ENCODE assay signal across 17 cellular contexts in the genomic region with DNA sequence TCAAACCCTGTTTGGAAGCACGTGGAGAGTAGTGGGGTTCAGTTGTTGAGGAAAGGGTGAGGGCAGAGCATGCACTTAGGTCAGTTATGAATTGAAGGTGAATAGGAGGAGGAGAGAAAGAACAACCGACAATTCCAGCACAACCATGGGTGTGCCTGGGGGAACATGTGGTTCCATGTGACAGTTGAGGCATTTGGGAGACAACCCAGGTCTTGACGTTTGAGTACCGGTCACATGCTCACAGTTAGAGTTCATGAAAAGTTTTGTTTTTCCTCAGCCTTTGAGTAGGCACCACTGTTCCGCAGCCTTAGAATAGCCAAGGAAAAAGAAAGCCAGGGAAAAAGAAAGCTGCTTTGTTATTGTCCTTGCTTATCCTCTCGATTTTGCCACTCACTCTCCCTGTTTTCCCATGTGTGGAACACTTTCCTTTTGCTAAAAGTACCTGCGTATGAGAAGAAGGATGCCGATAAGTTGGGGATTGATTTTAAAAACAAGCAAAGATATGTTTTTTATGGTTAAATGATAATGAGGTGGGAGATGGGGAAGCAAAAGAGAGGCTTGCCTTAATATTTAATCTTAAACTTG. TPM values are rescaled to one million over a fixed set of nuclear protein-coding genes. Genes with fewer than 3 reads are reported as not detected.
DNase-seq lines count a peak whose midpoint lies in the region; ATAC-seq and TF ChIP-seq lines count a peak whose summit lies in the region.
"Had no signal": no experiment of that assay in that cellular context is flagged by ENCODE, and none has a peak within 500 bp of the region (broad histone marks: within the 10 kb centered on the region; RNA-seq: fewer than 3 reads in every experiment).

No MANE protein-coding gene starts in this region.

- no peaks in the 10 kb centered on the region for H3K27me3 Mint-ChIP-seq in endothelial cell (ENCODE audit: unreplicated experiment)
- no peaks in the 10 kb centered on the region for H3K27me3 Mint-ChIP-seq in T-helper 17 cell
- H3K27me3 Mint-ChIP-seq: activated CD4-positive, alpha-beta memory T cell treated with anti-CD3 and anti-CD28 coated beads for 36 hours; effector memory CD8-positive, alpha-beta T cell had no signal

- H3K36me3 ChIP-seq in HEK293 (ENCODE audit: control insufficient read depth in 2 of 2, insufficient read depth in 1 of 2, low read length in 2 of 2): peaks cover 16 to 42% of the 10 kb centered on the region in 2 experiments

- H3K4me3 ChIP-seq in HEK293 (ENCODE audit: low read depth, low read length): no peak overlapping the region

- H3K9me3 Mint-ChIP-seq in endothelial cell (ENCODE audit: unreplicated experiment): no peaks in the 10 kb centered on the region
- H3K9me3 Mint-ChIP-seq: activated CD4-positive, alpha-beta memory T cell treated with anti-CD3 and anti-CD28 coated beads for 36 hours; activated T-helper 2 cell treated with anti-CD3 and anti-CD28 coated beads, Interferon-gamma antibody, Interleukin-2, Interleukin-4, amounts not matched to agents 10 μg/mL and 5 μg/mL and 100 μg/mL, durations not matched to agents 14 hours and 24 hours and 36 hours; effector memory CD8-positive, alpha-beta T cell had no signal

- peak overlapping the region; percentile 15 for H3K27ac Mint-ChIP-seq in endothelial cell (ENCODE audit: unreplicated experiment)
- H3K27ac Mint-ChIP-seq in T-helper 17 cell: no peak overlapping the region
- H3K27ac Mint-ChIP-seq: activated CD4-positive, alpha-beta memory T cell treated with anti-CD3 and anti-CD28 coated beads for 36 hours; activated T-helper 2 cell treated with anti-CD3 and anti-CD28 coated beads, Interferon-gamma antibody, Interleukin-2, Interleukin-4, amounts not matched to agents 10 μg/mL and 5 μg/mL and 100 μg/mL, durations not matched to agents 14 hours and 24 hours and 36 hours; effector memory CD8-positive, alpha-beta T cell had no signal

- no peaks in the 10 kb centered on the region for H3K36me3 Mint-ChIP-seq in endothelial cell (ENCODE audit: low read depth, unreplicated experiment)
- peaks cover 6% of the 10 kb centered on the region for H3K36me3 Mint-ChIP-seq in T-helper 17 cell (ENCODE audit: low read depth)

- 0 out of 2 replicates have a peak, but pooled peaks cover 3% of the 10 kb centered on the region for H3K4me1 ChIP-seq in HEK293 (ENCODE audit: control insufficient read depth, insufficient read depth, low read length)

- peaks cover 34% of the 10 kb centered on the region for H3K4me1 Mint-ChIP-seq in endothelial cell (ENCODE audit: unreplicated experiment)
- H3K4me1 Mint-ChIP-seq in T-helper 17 cell: peaks cover 5% of the 10 kb centered on the region

- DNase-seq in endothelial cell (ENCODE audit: low spot score) (no peak), left lobe of liver (ENCODE audit: low spot score) (no peak), putamen (ENCODE audit: low spot score) (peak; percentile 71), NCI-H1105 (lab: John Stamatoyannopoulos, UW) (no peak), NCI-H526 treated with DMSO at 0.1 percent for 48 hours (lab: John Stamatoyannopoulos, UW) (no peak), T-helper 17 cell (no peak)
- DNase-seq: ACHN; activated CD4-positive, alpha-beta memory T cell treated with anti-CD3 and anti-CD28 coated beads for 36 hours; effector memory CD8-positive, alpha-beta T cell; islet precursor cell; NCI-H2081 treated with DMSO at 0.1 percent for 48 hours; retina had no signal

- no peak overlapping the region for H3K4me3 Mint-ChIP-seq in endothelial cell (ENCODE audit: unreplicated experiment)
- no peak overlapping the region for H3K4me3 Mint-ChIP-seq in T-helper 17 cell
- H3K4me3 Mint-ChIP-seq: activated CD4-positive, alpha-beta memory T cell treated with anti-CD3 and anti-CD28 coated beads for 36 hours; effector memory CD8-positive, alpha-beta T cell had no signal

- H3K27ac ChIP-seq in HEK293 (ENCODE audit: extremely low read depth, low read depth, low read length): no peak overlapping the region

- ATAC-seq in left lobe of liver: peak; percentile 36
- ATAC-seq in HG03108 (IDR thresholded peaks at IDR 0.05; ENCODE audit: unreplicated experiment): no peak
- ATAC-seq in T-helper 17 cell: no peak
- ATAC-seq: effector memory CD8-positive, alpha-beta T cell had no signal

- H3K9me3 ChIP-seq in HEK293 (ENCODE audit: control insufficient read depth, insufficient read depth, low read depth, low read length) (no peaks in the 10 kb centered on the region), T-helper 17 cell (ENCODE audit: control insufficient read depth, low read length, poor library complexity, severe bottlenecking) (no peaks in the 10 kb centered on the region)

- CTCF ChIA-PET in HEK293 (lab: Yijun Ruan, JAX): interaction anchor here (0.8 kb wide), 1 partner anchor 350 kb away, joined by 3 read pairs; no protein-coding TSS in a partner anchor

- POLR2A ChIA-PET in HEK293 (lab: Yijun Ruan, JAX): no interaction called here

- TF ChIP-seq CTCF in HEK293 (tag by site-specific recombination; IDR thresholded peaks at IDR 0.05): no peak
- TF ChIP-seq CTCF in endothelial cell (IDR thresholded peaks at IDR 0.05; ENCODE audit: unreplicated experiment): no peak

TF ChIP-seq in HEK293, 187 proteins besides CTCF, POLR2A, EP300 and RAD21:
- TF ChIP-seq SP7 (tag by site-specific recombination; IDR thresholded peaks at IDR 0.05) (no peak), ZNF114 (tag by site-specific recombination; IDR thresholded peaks at IDR 0.05) (no peak), PRDM1 (tag by site-specific recombination; IDR thresholded peaks at IDR 0.05) (peak; percentile 87), KLF7 (tag by site-specific recombination; IDR thresholded peaks at IDR 0.05; ENCODE audit: borderline replicate concordance) (no peak)

RNA-seq across cellular contexts. Expression of a gene that starts 25.6 kb away (rescaled TPM):
- total RNA-seq in endothelial cell (ENCODE audit: unreplicated experiment): 0.72 TPM
- 5.8 TPM for total RNA-seq in left lobe of liver
- total RNA-seq in T-helper 17 cell: not detected
- total RNA-seq: glomerular endothelial cell, myocyte had no signal

RNA-seq across cellular contexts. Expression of a gene that starts 28.8 kb away (rescaled TPM):
- total RNA-seq in endothelial cell (ENCODE audit: unreplicated experiment) (42.6 TPM), left lobe of liver (162 TPM), T-helper 17 cell (10 to 100 TPM; 67.1 to 68.2 TPM)
